ENCODE assay signal across 1 cellular context in genomic region chr16:13936596-13937081, GRCh38.
TF ChIP-seq lines count a peak whose summit lies in the region.

No MANE protein-coding gene starts in this region.

TF ChIP-seq in K562, 482 proteins besides CTCF, POLR2A, EP300 and RAD21 (continued from another document):
- no peak for TF ChIP-seq TRIM25 (IDR thresholded peaks at IDR 0.05; ENCODE audit: borderline replicate concordance)
- TF ChIP-seq PML (IDR thresholded peaks at IDR 0.05; ENCODE audit: low read length), result no peak
- TF ChIP-seq XRCC5 (IDR thresholded peaks at IDR 0.05; ENCODE audit: low read depth, low read length), result no peak
- no peak for TF ChIP-seq ILF3 (IDR thresholded peaks at IDR 0.05; ENCODE audit: borderline replicate concordance)
- TF ChIP-seq FOXJ2 (tag; IDR thresholded peaks at IDR 0.05), result peak; percentile 61; the same call in 1 of the 2 replicates
- TF ChIP-seq IRF2 (CRISPR knock-in tag; IDR thresholded peaks at IDR 0.05), result no peak
- no peak for TF ChIP-seq TAF9B (IDR thresholded peaks at IDR 0.05; ENCODE audit: partially characterized antibody)
- no peak for TF ChIP-seq ARNT (IDR thresholded peaks at IDR 0.05)
- TF ChIP-seq GATA2 (CRISPR knock-in tag; IDR thresholded peaks at IDR 0.05), result no peak
- TF ChIP-seq EP400 (IDR thresholded peaks at IDR 0.05), result no peak
- TF ChIP-seq MEF2D (tag; conservative IDR thresholded peaks at IDR 0.05; ENCODE audit: low read depth), result no peak
- no peak for TF ChIP-seq TAL1 (IDR thresholded peaks at IDR 0.05)
- TF ChIP-seq TBP (optimal IDR thresholded peaks at IDR 0.05; ENCODE audit: low read depth, low read length), result no peak
- no peak for TF ChIP-seq EHMT2 (IDR thresholded peaks at IDR 0.05)
- TF ChIP-seq NR2C2 (CRISPR knock-in tag; IDR thresholded peaks at IDR 0.05), result no peak
- TF ChIP-seq NR2C2 (tag; IDR thresholded peaks at IDR 0.05), result 0 out of 2 replicates have a peak, but pooled peaks have one; percentile 20
- TF ChIP-seq FOXO4 (CRISPR knock-in tag; IDR thresholded peaks at IDR 0.05), result no peak
- TF ChIP-seq RBBP5 (IDR thresholded peaks at IDR 0.05; ENCODE audit: borderline replicate concordance, insufficient read depth, low read length, poor library complexity, severe bottlenecking), result no peak
- TF ChIP-seq ATF6 (CRISPR knock-in tag; IDR thresholded peaks at IDR 0.05), result no peak
- no peak for TF ChIP-seq L3MBTL2 (IDR thresholded peaks at IDR 0.05)
- no peak for TF ChIP-seq ZC3H4 (CRISPR knock-in tag; IDR thresholded peaks at IDR 0.05; ENCODE audit: borderline replicate concordance)
- no peak for TF ChIP-seq CREB5 (CRISPR knock-in tag; IDR thresholded peaks at IDR 0.05)
- TF ChIP-seq HES1 (IDR thresholded peaks at IDR 0.05; ENCODE audit: low read depth), result no peak
- TF ChIP-seq LARP7 (IDR thresholded peaks at IDR 0.05), result no peak
- no peak for TF ChIP-seq GTF2B (IDR thresholded peaks at IDR 0.05; ENCODE audit: extremely low read depth, insufficient read length)
- TF ChIP-seq DPF2 (IDR thresholded peaks at IDR 0.05), result 0 out of 2 replicates have a peak, but pooled peaks have one; percentile 24
- no peak for TF ChIP-seq TFAM (CRISPR knock-in tag; conservative IDR thresholded peaks at IDR 0.05)
- no peak for TF ChIP-seq MBD2 (IDR thresholded peaks at IDR 0.05; ENCODE audit: borderline replicate concordance, low read depth)
- TF ChIP-seq ATF1 (CRISPR knock-in tag; IDR thresholded peaks at IDR 0.05), result no peak
- no peak for TF ChIP-seq ATF1 (tag; IDR thresholded peaks at IDR 0.05)
- TF ChIP-seq DDX20 (tag; IDR thresholded peaks at IDR 0.05; ENCODE audit: low read depth), result no peak
- no peak for TF ChIP-seq KDM5B (IDR thresholded peaks at IDR 0.05; ENCODE audit: insufficient replicate concordance, low read depth, low read length)
- TF ChIP-seq MNT (conservative IDR thresholded peaks at IDR 0.05), result no peak
- TF ChIP-seq HDAC6 (IDR thresholded peaks at IDR 0.05; ENCODE audit: low read depth, low read length), result no peak
- TF ChIP-seq HNRNPL (IDR thresholded peaks at IDR 0.05; ENCODE audit: low read depth, low read length), result no peak
- no peak for TF ChIP-seq FOXK1 (CRISPR knock-in tag; IDR thresholded peaks at IDR 0.05; ENCODE audit: borderline replicate concordance)
- no peak for TF ChIP-seq SMARCE1 (IDR thresholded peaks at IDR 0.05)
- TF ChIP-seq PRDM10 (IDR thresholded peaks at IDR 0.05; ENCODE audit: partially characterized antibody), result no peak
- no peak for TF ChIP-seq PYGO2 (tag; IDR thresholded peaks at IDR 0.05)
- TF ChIP-seq CEBPB (tag; IDR thresholded peaks at IDR 0.05), result peak; percentile 75
- TF ChIP-seq ADNP (tag; IDR thresholded peaks at IDR 0.05), result no peak
- no peak for TF ChIP-seq ZNF224 (CRISPR knock-in tag; IDR thresholded peaks at IDR 0.05)
- no peak for TF ChIP-seq MYC (IDR thresholded peaks at IDR 0.05; ENCODE audit: low read depth, low read length)
- no peak for TF ChIP-seq MYC (CRISPR knock-in tag; IDR thresholded peaks at IDR 0.05; ENCODE audit: borderline replicate concordance, low read depth)
- TF ChIP-seq ZNF655 (CRISPR knock-in tag; IDR thresholded peaks at IDR 0.05), result no peak
- no peak for TF ChIP-seq SMARCC2 (IDR thresholded peaks at IDR 0.05; ENCODE audit: low read depth)
- TF ChIP-seq ZNF174 (CRISPR knock-in tag; IDR thresholded peaks at IDR 0.05), result no peak
- no peak for TF ChIP-seq MAZ (CRISPR knock-in tag; conservative IDR thresholded peaks at IDR 0.05 in 1 of 2, IDR thresholded peaks at IDR 0.05 in 1 of 2)
- TF ChIP-seq ZFP1 (CRISPR knock-in tag; IDR thresholded peaks at IDR 0.05), result no peak
- no peak for TF ChIP-seq TFE3 (CRISPR knock-in tag; IDR thresholded peaks at IDR 0.05)
- no peak for TF ChIP-seq ID3 (CRISPR knock-in tag; IDR thresholded peaks at IDR 0.05)
- no peak for TF ChIP-seq ID3 (tag; IDR thresholded peaks at IDR 0.05)
- TF ChIP-seq KLF16 (IDR thresholded peaks at IDR 0.05), result no peak
